In the genomic region with DNA sequence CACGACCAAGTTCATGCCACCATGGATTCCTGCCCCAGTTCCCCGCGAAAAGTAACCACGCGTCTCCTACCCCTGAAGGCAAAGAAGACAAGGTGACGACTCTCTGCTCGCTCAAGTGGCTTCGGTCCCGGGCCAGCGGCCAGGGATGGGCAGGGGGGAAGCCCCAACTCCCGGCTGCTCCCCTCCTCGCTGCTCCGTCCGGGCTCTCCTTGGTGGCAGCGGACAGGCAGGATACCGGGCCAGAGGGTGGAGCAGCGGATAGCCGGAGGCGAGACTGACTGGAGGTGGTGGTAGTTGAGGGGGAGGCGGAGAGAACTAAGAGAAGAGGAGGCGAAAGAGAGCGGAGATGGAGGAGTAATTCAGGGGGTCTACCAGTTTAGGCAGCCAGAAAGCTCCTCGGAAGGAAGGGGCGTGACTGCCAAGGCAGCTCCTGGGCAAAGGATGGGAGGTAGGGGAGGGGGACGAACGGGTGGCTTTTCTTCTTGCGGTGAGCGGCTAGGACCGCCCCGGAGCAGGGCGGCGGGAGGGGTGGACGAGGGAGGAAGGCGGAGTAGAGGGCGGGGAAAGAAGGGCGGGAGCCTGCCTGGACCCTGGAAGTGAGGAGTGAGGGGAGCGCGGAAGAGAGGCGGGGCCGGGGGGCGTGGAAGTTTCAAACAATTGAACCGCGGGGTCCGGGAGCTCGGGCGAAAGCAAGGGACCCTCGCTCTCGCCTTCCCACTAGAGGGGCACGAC, we compare ENCODE assay signal across 8 cellular contexts. TPM values are rescaled to one million over a fixed set of nuclear protein-coding genes. Genes with fewer than 3 reads are reported as not detected.
DNase-seq lines count a peak whose midpoint lies in the region; ATAC-seq and TF ChIP-seq lines count a peak whose summit lies in the region.

A gene with protein sequence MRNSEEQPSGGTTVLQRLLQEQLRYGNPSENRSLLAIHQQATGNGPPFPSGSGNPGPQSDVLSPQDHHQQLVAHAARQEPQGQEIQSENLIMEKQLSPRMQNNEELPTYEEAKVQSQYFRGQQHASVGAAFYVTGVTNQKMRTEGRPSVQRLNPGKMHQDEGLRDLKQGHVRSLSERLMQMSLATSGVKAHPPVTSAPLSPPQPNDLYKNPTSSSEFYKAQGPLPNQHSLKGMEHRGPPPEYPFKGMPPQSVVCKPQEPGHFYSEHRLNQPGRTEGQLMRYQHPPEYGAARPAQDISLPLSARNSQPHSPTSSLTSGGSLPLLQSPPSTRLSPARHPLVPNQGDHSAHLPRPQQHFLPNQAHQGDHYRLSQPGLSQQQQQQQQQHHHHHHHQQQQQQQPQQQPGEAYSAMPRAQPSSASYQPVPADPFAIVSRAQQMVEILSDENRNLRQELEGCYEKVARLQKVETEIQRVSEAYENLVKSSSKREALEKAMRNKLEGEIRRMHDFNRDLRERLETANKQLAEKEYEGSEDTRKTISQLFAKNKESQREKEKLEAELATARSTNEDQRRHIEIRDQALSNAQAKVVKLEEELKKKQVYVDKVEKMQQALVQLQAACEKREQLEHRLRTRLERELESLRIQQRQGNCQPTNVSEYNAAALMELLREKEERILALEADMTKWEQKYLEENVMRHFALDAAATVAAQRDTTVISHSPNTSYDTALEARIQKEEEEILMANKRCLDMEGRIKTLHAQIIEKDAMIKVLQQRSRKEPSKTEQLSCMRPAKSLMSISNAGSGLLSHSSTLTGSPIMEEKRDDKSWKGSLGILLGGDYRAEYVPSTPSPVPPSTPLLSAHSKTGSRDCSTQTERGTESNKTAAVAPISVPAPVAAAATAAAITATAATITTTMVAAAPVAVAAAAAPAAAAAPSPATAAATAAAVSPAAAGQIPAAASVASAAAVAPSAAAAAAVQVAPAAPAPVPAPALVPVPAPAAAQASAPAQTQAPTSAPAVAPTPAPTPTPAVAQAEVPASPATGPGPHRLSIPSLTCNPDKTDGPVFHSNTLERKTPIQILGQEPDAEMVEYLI (minus strand): TSS at position 450 of the 732 bp plus-strand sequence. CDS start 17,705 bp downstream, outside the sequence.

- 0 out of 2 replicates have a peak, but pooled peaks cover 2% of the 10 kb centered on the region for H3K4me1 ChIP-seq in Panc1 (ENCODE audit: control insufficient read depth, insufficient read depth, low read length)
- H3K4me1 ChIP-seq in stomach smooth muscle (ENCODE audit: control insufficient read depth, insufficient read depth, low read length) = no peaks in the 10 kb centered on the region

- H3K9me3 ChIP-seq in Panc1 (ENCODE audit: control insufficient read depth, insufficient read depth, low read depth, low read length) (no peaks in the 10 kb centered on the region), stomach smooth muscle (ENCODE audit: control insufficient read depth in 2 of 2, low read length in 2 of 2) (no peaks in the 10 kb centered on the region)

- ATAC-seq in GM19467 (IDR thresholded peaks at IDR 0.05; ENCODE audit: unreplicated experiment) = peak; percentile 69
- peak; percentile 92 for ATAC-seq in Panc1

- POLR2A ChIA-PET in Panc1 (lab: Charles Lee) = no interaction called here

- H3K27ac ChIP-seq in Panc1 (ENCODE audit: low read length) (peak within 1 kb of the TSS; percentile 17; the same call in 1 of the 2 replicates), stomach smooth muscle (ENCODE audit: low read length) (peak within 1 kb of the TSS; percentile 37)

- TF ChIP-seq CTCF in Panc1 (IDR thresholded peaks at IDR 0.05) (no peak), foreskin fibroblast (IDR thresholded peaks at IDR 0.05; ENCODE audit: low read depth, low read length) (no peak), nephron progenitor cell (IDR thresholded peaks at IDR 0.05) (no peak)

- H3K27ac Mint-ChIP-seq in nephron progenitor cell = peak within 1 kb of the TSS; percentile 99

- H3K27me3 ChIP-seq in Panc1 (ENCODE audit: control insufficient read depth, insufficient read depth, low read length) (no peaks in the 10 kb centered on the region), stomach smooth muscle (ENCODE audit: control insufficient read depth in 1 of 2, insufficient read depth in 2 of 2, low read length in 2 of 2) (peaks cover 0 to 12% of the 10 kb centered on the region in 2 donors)

- intact Hi-C loops in Panc1 (cut with micrococcal nuclease; ENCODE audit: unreplicated experiment) = no loop called here

- DNase-seq in CD1c-positive myeloid dendritic cell (ENCODE audit: extremely low spot score) (peak; percentile 46), HT1080 (ENCODE audit: low read depth) (peak; percentile 78), Panc1 (ENCODE audit: low read depth, low spot score) (no peak), foreskin fibroblast (peak; percentile 45 to 62), nephron progenitor cell (peak; percentile 96)
- peak; percentile 54 for DNase-seq in activated effector memory CD4-positive, alpha-beta T cell treated with Interleukin-2 at 50 U/mL for 16 hours

- peaks cover 8% of the 10 kb centered on the region for H3K9me3 Mint-ChIP-seq in nephron progenitor cell

- peaks cover 9% of the 10 kb centered on the region for H3K36me3 Mint-ChIP-seq in nephron progenitor cell (ENCODE audit: low read depth)

- in situ Hi-C loops in Panc1 (cut with HindIII; ENCODE audit: low pct_unique_long_range_greater_than_20kb, low sequenced_read_pairs) = no loop called here

- CTCF ChIA-PET in Panc1 (lab: Charles Lee) = interaction anchor here (0.8 kb wide), 1 partner anchor 11 kb away, joined by 4 read pairs; no protein-coding TSS in a partner anchor

- H3K9ac ChIP-seq in stomach smooth muscle (ENCODE audit: low read length in 2 of 2) = peak within 1 kb of the TSS; percentile 51 to 60

- H3K36me3 ChIP-seq in Panc1 (ENCODE audit: control insufficient read depth, insufficient read depth, low read length) (no peaks in the 10 kb centered on the region), stomach smooth muscle (ENCODE audit: control insufficient read depth in 2 of 2, insufficient read depth in 2 of 2, low read length in 2 of 2) (no peaks in the 10 kb centered on the region)

- H3K4me3 ChIP-seq in Panc1 (ENCODE audit: low read depth in 2 of 2, low read length in 2 of 2) (peak within 1 kb of the TSS; percentile 65 to 91), foreskin fibroblast (ENCODE audit: low read depth in 1 of 2, low read length in 2 of 2) (peak within 1 kb of the TSS; percentile 72 to 80), stomach smooth muscle (ENCODE audit: low read length in 2 of 2) (peak within 1 kb of the TSS; percentile 79 to 84)

- BruUV-seq in Panc1 (replicated peaks; lab: Mats Ljungman, UMichigan) = no TSS peak

- peaks cover 3% of the 10 kb centered on the region for H3K27me3 Mint-ChIP-seq in nephron progenitor cell (ENCODE audit: low read depth, poor library complexity)

- H3K4me1 Mint-ChIP-seq in nephron progenitor cell = peaks cover 85% of the 10 kb centered on the region

- peak within 1 kb of the TSS; percentile 91 for H3K4me3 Mint-ChIP-seq in nephron progenitor cell

RNA-seq across cellular contexts. Expression of the gene that starts here (rescaled TPM):
- 2.7 and 7.9 TPM in 2 replicates for total RNA-seq in HT1080 (2014; rRNA removed; shearing (Covaris generic))
- 0.88 and 0.97 TPM in 2 replicates for polyA plus RNA-seq in HT1080 (2015; cell fraction: cytosol; rRNA removed)
- polyA plus RNA-seq in HT1080 (2015; cell fraction: nucleus; rRNA removed) = 14.4 and 18.5 TPM in 2 replicates
- 4.0 TPM for total RNA-seq in Panc1 (2021; ENCODE audit: unreplicated experiment)
- 3.9 TPM for polyA plus RNA-seq in Panc1 (2012; ENCODE audit: insufficient read length)
